ENCODE assay signal across 10 cellular contexts in the genomic region with DNA sequence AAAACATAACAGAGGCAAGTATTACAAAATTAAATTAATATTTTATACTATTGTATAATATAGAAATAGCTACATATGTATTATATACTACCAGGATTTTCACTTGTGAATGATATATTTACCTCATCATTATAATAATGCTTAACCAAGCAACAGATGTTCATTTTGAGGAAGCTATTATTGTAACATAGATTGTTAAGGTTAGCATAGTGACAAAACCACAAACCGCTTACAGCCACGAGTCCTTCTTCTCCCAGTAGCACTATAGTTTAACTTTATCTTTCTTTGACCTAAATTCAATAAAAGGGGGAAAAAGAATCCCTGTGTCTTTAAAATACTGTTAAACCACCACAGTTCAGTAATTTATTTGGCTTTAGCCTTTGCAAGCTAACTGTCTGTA.
A peak's percentile ranks its signal among the peaks of the same experiment; 100 is the strongest.
DNase-seq lines count a peak whose midpoint lies in the region; ATAC-seq and TF ChIP-seq lines count a peak whose summit lies in the region.
"Had no signal": no experiment of that assay in that cellular context is flagged by ENCODE, and none has a peak within 500 bp of the region (broad histone marks: within the 10 kb centered on the region; RNA-seq: fewer than 3 reads in every experiment).

No MANE protein-coding gene starts in this region.

- H3K4me2 ChIP-seq in DOHH2 (ENCODE audit: low read length) = peak overlapping the region; percentile 75

- CTCF ChIA-PET in T-cell (lab: Charles Lee) = interaction anchor here in 1 of 2 donors (0.6 kb wide), 1 partner anchor 427 kb away, joined by 3 read pairs; no protein-coding TSS in a partner anchor
- CTCF ChIA-PET in activated naive CD4-positive, alpha-beta T cell treated with anti-CD3 and anti-CD28 coated beads for 36 hours (lab: Charles Lee) = interaction anchor here (0.6 kb wide), 1 partner anchor 269 kb away, joined by 3 read pairs; no protein-coding TSS in a partner anchor

- POLR2A ChIA-PET in T-cell (lab: Charles Lee) = interaction anchor here (0.6 to 0.8 kb wide), 3 partner anchors 95 to 1187 kb away, joined by 3 read pairs; no protein-coding TSS in a partner anchor

- ATAC-seq in GM21367 (IDR thresholded peaks at IDR 0.05; ENCODE audit: unreplicated experiment) = peak; percentile 92
- ATAC-seq in HG03342 (IDR thresholded peaks at IDR 0.05; ENCODE audit: unreplicated experiment) = peak; percentile 93
- peak in 3 of 4 experiments; percentile 63 to 89 (median 77) for ATAC-seq in T-cell (replicated peaks in 1 of 4)
- ATAC-seq in HG03039 (IDR thresholded peaks at IDR 0.05; ENCODE audit: unreplicated experiment) = no peak

- no peaks in the 10 kb centered on the region for H3K27me3 Mint-ChIP-seq in T-cell
- no peaks in the 10 kb centered on the region for H3K27me3 Mint-ChIP-seq in activated naive CD4-positive, alpha-beta T cell treated with anti-CD3 and anti-CD28 coated beads for 36 hours (ENCODE audit: low read depth)
- H3K27me3 Mint-ChIP-seq: brain had no signal

- H4K20me1 ChIP-seq in DOHH2 (ENCODE audit: control insufficient read depth, insufficient read depth, low read depth, low read length) = no peaks in the 10 kb centered on the region

- no peaks in the 10 kb centered on the region for H3K9me3 Mint-ChIP-seq in T-cell
- H3K9me3 Mint-ChIP-seq in activated naive CD4-positive, alpha-beta T cell treated with anti-CD3 and anti-CD28 coated beads for 36 hours = no peaks in the 10 kb centered on the region
- H3K9me3 Mint-ChIP-seq: T-helper 2 cell treated with Interferon-gamma antibody and Interleukin-4, amounts not matched to agents 5 μg/mL and 100 μg/mL, for 36 hours had no signal

- TF ChIP-seq POLR2A in adrenal gland (IDR thresholded peaks at IDR 0.05) = no peak

- peak overlapping the region in 1 of 2 donors; percentile 64 for H3K27ac Mint-ChIP-seq in T-cell
- H3K27ac Mint-ChIP-seq in activated naive CD4-positive, alpha-beta T cell treated with anti-CD3 and anti-CD28 coated beads for 36 hours = no peak overlapping the region
- H3K27ac Mint-ChIP-seq: brain; T-helper 2 cell treated with Interferon-gamma antibody and Interleukin-4, amounts not matched to agents 5 μg/mL and 100 μg/mL, for 36 hours had no signal

- peak overlapping the region; percentile 95 for H3K27ac ChIP-seq in DOHH2 (ENCODE audit: low read depth, low read length)
- no peak overlapping the region for H3K27ac ChIP-seq in adrenal gland

- H3K79me2 ChIP-seq in DOHH2 (ENCODE audit: control insufficient read depth, low read length) = no peaks in the 10 kb centered on the region

- DNase-seq in T-cell (peak in 4 of 34 experiments; percentile 1 to 15 (median 4)), nucleus accumbens (lab: John Stamatoyannopoulos, UW) (no peak), adrenal gland (no peak)
- DNase-seq in activated naive CD4-positive, alpha-beta T cell treated with anti-CD3 and anti-CD28 coated beads for 36 hours = no peak

- TF ChIP-seq CTCF in DOHH2 (IDR thresholded peaks at IDR 0.05; ENCODE audit: low read depth, low read length, poor library complexity, severe bottlenecking) (no peak), adrenal gland (IDR thresholded peaks at IDR 0.05) (no peak)

- peak overlapping the region in 1 of 3 donors; percentile 8 for H3K4me3 Mint-ChIP-seq in T-cell
- no peak overlapping the region for H3K4me3 Mint-ChIP-seq in activated naive CD4-positive, alpha-beta T cell treated with anti-CD3 and anti-CD28 coated beads for 36 hours
- H3K4me3 Mint-ChIP-seq: brain; T-helper 2 cell treated with Interferon-gamma antibody and Interleukin-4, amounts not matched to agents 5 μg/mL and 100 μg/mL, for 36 hours had no signal

- H3F3A ChIP-seq in DOHH2 (ENCODE audit: control insufficient read depth, insufficient read depth) = peaks cover 9% of the 10 kb centered on the region

- peaks cover 70% of the 10 kb centered on the region for H3K36me3 ChIP-seq in DOHH2 (ENCODE audit: control insufficient read depth, low read length)
- H3K36me3 ChIP-seq in adrenal gland (replicated peaks in 1 of 2) = no peaks in the 10 kb centered on the region

- H3K4me1 ChIP-seq in DOHH2 (ENCODE audit: control insufficient read depth, low read length) = peaks cover 56% of the 10 kb centered on the region
- no peaks in the 10 kb centered on the region for H3K4me1 ChIP-seq in adrenal gland (replicated peaks in 1 of 2)

- H3K36me3 Mint-ChIP-seq in T-cell = no peaks in the 10 kb centered on the region
- no peaks in the 10 kb centered on the region for H3K36me3 Mint-ChIP-seq in activated naive CD4-positive, alpha-beta T cell treated with anti-CD3 and anti-CD28 coated beads for 36 hours (ENCODE audit: low read depth)
- H3K36me3 Mint-ChIP-seq: brain had no signal

- 49 to 67% (median 59%) methylated on average over 2 of the region's 2 CpGs for WGBS in adrenal gland, 4 donors

- peaks cover 18 to 24% (median 20%) of the 10 kb centered on the region in 3 donors for H3K4me1 Mint-ChIP-seq in T-cell
- H3K4me1 Mint-ChIP-seq in activated naive CD4-positive, alpha-beta T cell treated with anti-CD3 and anti-CD28 coated beads for 36 hours (ENCODE audit: low read depth) = peaks cover 16% of the 10 kb centered on the region

- H3K27me3 ChIP-seq in DOHH2 (ENCODE audit: control insufficient read depth, low read length) = no peaks in the 10 kb centered on the region
- no peaks in the 10 kb centered on the region for H3K27me3 ChIP-seq in adrenal gland

- intact Hi-C loops in activated naive CD4-positive, alpha-beta T cell treated with anti-CD3 and anti-CD28 coated beads for 36 hours (cut with micrococcal nuclease) = loop anchor here (5.0 kb wide), 1 partner anchor 173 kb away; no protein-coding TSS in a partner anchor
- intact Hi-C loops in adrenal gland (cut with DNase I) = no loop called here

- H3K9me3 ChIP-seq in DOHH2 (ENCODE audit: control insufficient read depth, insufficient read depth, low read length) = peaks cover 51% of the 10 kb centered on the region
- H3K9me3 ChIP-seq in adrenal gland (replicated peaks in 1 of 3) = no peaks in the 10 kb centered on the region

- H3K4me3 ChIP-seq in DOHH2 (ENCODE audit: low read length) = peak overlapping the region; percentile 53
- no peak overlapping the region for H3K4me3 ChIP-seq in adrenal gland

- no peaks in the 10 kb centered on the region for H3K9me2 ChIP-seq in DOHH2 (replicated peaks; ENCODE audit: control insufficient read depth, low read length)
